ENCODE assay signal across 1 cellular context in genomic region chr19:50275577-50276368, GRCh38.
TF ChIP-seq lines count a peak whose summit lies in the region.

No MANE protein-coding gene starts in this region.

TF ChIP-seq in HepG2, 621 proteins besides CTCF, POLR2A, EP300 and RAD21 (continued from another document and continues in another):
- TF ChIP-seq PAXIP1 (CRISPR knock-in tag; conservative IDR thresholded peaks at IDR 0.05) = peak; percentile 82
- no peak for TF ChIP-seq ZBTB10 (CRISPR knock-in tag; IDR thresholded peaks at IDR 0.05; ENCODE audit: borderline replicate concordance)
- TF ChIP-seq ZNF547 (CRISPR knock-in tag; IDR thresholded peaks at IDR 0.05) = 0 out of 2 replicates have a peak, but pooled peaks have one; percentile 24
- TF ChIP-seq ZNF343 (CRISPR knock-in tag; IDR thresholded peaks at IDR 0.05) = no peak
- peak; percentile 56; the same call in 1 of the 2 replicates for TF ChIP-seq KDM6A (CRISPR knock-in tag; IDR thresholded peaks at IDR 0.05; ENCODE audit: low read depth)
- peak; percentile 77; the same call in 1 of the 2 replicates for TF ChIP-seq ZNF12 (CRISPR knock-in tag; IDR thresholded peaks at IDR 0.05)
- TF ChIP-seq TBX3 (IDR thresholded peaks at IDR 0.05; ENCODE audit: borderline replicate concordance) = no peak
- no peak for TF ChIP-seq KMT2B (CRISPR knock-in tag; IDR thresholded peaks at IDR 0.05)
- TF ChIP-seq ZBTB7B (CRISPR knock-in tag; IDR thresholded peaks at IDR 0.05) = peak; percentile 52; the same call in 1 of the 2 replicates
- no peak for TF ChIP-seq ZNF275 (CRISPR knock-in tag; IDR thresholded peaks at IDR 0.05; ENCODE audit: borderline replicate concordance)
- TF ChIP-seq SMAD9 (CRISPR knock-in tag; IDR thresholded peaks at IDR 0.05) = no peak
- TF ChIP-seq ISL2 (CRISPR knock-in tag; IDR thresholded peaks at IDR 0.05) = no peak
- TF ChIP-seq TBP (CRISPR knock-in tag; IDR thresholded peaks at IDR 0.05) = no peak
- no peak for TF ChIP-seq ZZZ3 (CRISPR knock-in tag; IDR thresholded peaks at IDR 0.05; ENCODE audit: borderline replicate concordance)
- TF ChIP-seq ZNF597 (CRISPR knock-in tag; IDR thresholded peaks at IDR 0.05) = no peak
- TF ChIP-seq BATF2 (CRISPR knock-in tag; IDR thresholded peaks at IDR 0.05) = no peak
- no peak for TF ChIP-seq ZNF354B (CRISPR knock-in tag; IDR thresholded peaks at IDR 0.05)
- TF ChIP-seq KAT2B (IDR thresholded peaks at IDR 0.05; ENCODE audit: borderline replicate concordance, low read depth, low read length) = no peak
- no peak for TF ChIP-seq TIGD3 (CRISPR knock-in tag; IDR thresholded peaks at IDR 0.05; ENCODE audit: borderline replicate concordance)
- TF ChIP-seq ZNF121 (CRISPR knock-in tag; IDR thresholded peaks at IDR 0.05) = no peak
- no peak for TF ChIP-seq ZNF513 (CRISPR knock-in tag; conservative IDR thresholded peaks at IDR 0.05)
- no peak for TF ChIP-seq ZIK1 (CRISPR knock-in tag; IDR thresholded peaks at IDR 0.05; ENCODE audit: borderline replicate concordance, low read depth)
- no peak for TF ChIP-seq ZNF775 (CRISPR knock-in tag; IDR thresholded peaks at IDR 0.05; ENCODE audit: borderline replicate concordance)
- TF ChIP-seq RXRB (CRISPR knock-in tag; IDR thresholded peaks at IDR 0.05; ENCODE audit: borderline replicate concordance) = peak; percentile 85
- no peak for TF ChIP-seq PHB2 (IDR thresholded peaks at IDR 0.05; ENCODE audit: partially characterized antibody)
- no peak for TF ChIP-seq FOSL2 (CRISPR knock-in tag; IDR thresholded peaks at IDR 0.05)
- peak; percentile 50 for TF ChIP-seq PATZ1 (CRISPR knock-in tag; IDR thresholded peaks at IDR 0.05)
- TF ChIP-seq ZNF414 (CRISPR knock-in tag; IDR thresholded peaks at IDR 0.05) = no peak
- no peak for TF ChIP-seq ZNF7 (CRISPR knock-in tag; IDR thresholded peaks at IDR 0.05)
- TF ChIP-seq TCF7L2 (IDR thresholded peaks at IDR 0.05; ENCODE audit: low read depth, low read length) = no peak
- 0 out of 2 replicates have a peak, but pooled peaks have one; percentile 33 for TF ChIP-seq ZNF205 (CRISPR knock-in tag; IDR thresholded peaks at IDR 0.05)
- TF ChIP-seq ZNF790 (CRISPR knock-in tag; IDR thresholded peaks at IDR 0.05; ENCODE audit: borderline replicate concordance) = no peak
- peak; percentile 75; the same call in 1 of the 2 replicates for TF ChIP-seq YEATS4 (CRISPR knock-in tag; IDR thresholded peaks at IDR 0.05; ENCODE audit: borderline replicate concordance)
- no peak for TF ChIP-seq ETV6 (CRISPR knock-in tag; conservative IDR thresholded peaks at IDR 0.05)
- TF ChIP-seq TAF1 (CRISPR knock-in tag; IDR thresholded peaks at IDR 0.05) = no peak; the same call in 1 of the 2 replicates
- TF ChIP-seq ATRX (CRISPR knock-in tag; IDR thresholded peaks at IDR 0.05; ENCODE audit: borderline replicate concordance) = no peak
- TF ChIP-seq DZIP1 (CRISPR knock-in tag; IDR thresholded peaks at IDR 0.05) = no peak
- no peak for TF ChIP-seq REL (CRISPR knock-in tag; conservative IDR thresholded peaks at IDR 0.05)
- TF ChIP-seq MLLT10 (CRISPR knock-in tag; IDR thresholded peaks at IDR 0.05) = no peak
